In genomic region chr4:88981571-88981970, GRCh38 we compare ENCODE assay signal across 23 cellular contexts.
"Had no signal": no experiment of that assay in that cellular context is flagged by ENCODE, and none has a peak within 500 bp of the region (broad histone marks: within the 10 kb centered on the region; RNA-seq: fewer than 3 reads in every experiment).

No MANE protein-coding gene starts in this region.

- H3K27me3 ChIP-seq: left lung, right lobe of liver, testis had no signal

- H3K36me3 ChIP-seq: left lung, right lobe of liver had no signal

- H3K9me3 ChIP-seq: left lung, right lobe of liver, testis had no signal

- DNase-seq: activated CD4-positive, alpha-beta T cell treated with anti-CD3 and anti-CD28 coated beads for 1 hour; activated CD4-positive, alpha-beta T cell treated with anti-CD3 and anti-CD28 coated beads, Interleukin-2, amount 50 U/mL, for 1 hour; activated gamma-delta T cell treated with Interleukin-2 at 50 U/mL for 16 hours; activated T-cell treated with anti-CD3 and anti-CD28 coated beads, Interleukin-2, amount 50 U/mL, for 1 hour; amniotic stem cell; effector CD8-positive, alpha-beta T cell; erythroblast; foreskin melanocyte; hippocampal formation; kidney glomerular epithelial cell; left lung; naive thymus-derived CD4-positive, alpha-beta T cell; occipital lobe; posterior cingulate gyrus; right lobe of liver; stimulated activated CD4-positive, alpha-beta T cell treated with anti-CD3 and anti-CD28 coated beads, Interleukin-2, amount 100 ng/mL, for 24 hours; T-cell; testis had no signal

- H3K4me3 ChIP-seq: left lung, right lobe of liver, skin epidermis, testis had no signal

- H3K27ac ChIP-seq: left lung, right lobe of liver, skin epidermis, testis had no signal

- ATAC-seq: activated naive CD4-positive, alpha-beta T cell treated with anti-CD3 and anti-CD28 coated beads, Interleukin-2, amount 50 U/mL, for 72 hours; naive thymus-derived CD4-positive, alpha-beta T cell; right lobe of liver; stimulated activated effector memory CD8-positive, alpha-beta T cell treated with anti-CD3 and anti-CD28 coated beads, Interleukin-12 subunit alpha, Interleukin-12 subunit beta, amount 100 ng/mL, for 72 hours; T-cell had no signal

- FAIRE-seq: bronchial epithelial cell, TTC549 had no signal

- H3K4me1 ChIP-seq: testis had no signal
